ENCODE assay signal across 8 cellular contexts in the genomic region with DNA sequence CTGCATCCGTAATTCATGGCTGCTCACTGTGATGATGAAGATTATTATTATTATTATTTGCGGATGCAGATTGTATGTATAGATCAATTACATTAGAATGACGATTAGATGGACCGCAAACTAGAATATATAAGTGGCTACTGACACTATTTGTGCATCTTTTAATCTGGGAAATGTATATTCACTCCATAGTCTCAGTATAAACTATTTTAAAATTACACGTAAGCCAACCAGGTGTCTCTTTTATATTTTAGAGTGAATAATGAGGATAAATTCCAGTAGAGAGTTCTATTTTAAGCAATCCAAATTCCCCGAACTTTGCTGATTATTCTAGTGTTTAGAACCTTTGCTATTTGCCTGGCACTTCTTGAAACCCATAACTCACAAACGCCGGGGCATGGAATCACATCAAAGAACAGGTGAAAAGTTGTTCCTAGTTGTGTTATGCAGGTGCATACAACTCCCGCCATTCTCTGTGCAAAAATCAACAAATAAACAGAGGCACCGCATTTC. TPM values are rescaled to one million over a fixed set of nuclear protein-coding genes. Genes with fewer than 3 reads are reported as not detected.
DNase-seq lines count a peak whose midpoint lies in the region; ATAC-seq and TF ChIP-seq lines count a peak whose summit lies in the region.

No MANE protein-coding gene starts in this region.

- in situ Hi-C loops in GM13977 (cut with MboI; ENCODE audit: low pct_unique_long_range_greater_than_20kb, low sequenced_read_pairs, unreplicated experiment), result no loop called here

- H3K27ac ChIP-seq in BLaER1 treated with 17β-estradiol and CSF1 and Interleukin-3, amounts not matched to agents 10 nM and 100 nM, result peak overlapping the region in 9 of 11 experiments; percentile 24 to 99 (median 97); a peak in 15 of 22 replicates
- H3K27ac ChIP-seq in colonic mucosa (peak overlapping the region; percentile 86), neural cell (ENCODE audit: low read length) (peak overlapping the region; percentile 5)

- H3F3A ChIP-seq in Loucy (ENCODE audit: low read depth) (no peaks in the 10 kb centered on the region), neural cell (ENCODE audit: insufficient read depth, low read length, poor library complexity, severe bottlenecking) (no peaks in the 10 kb centered on the region)

- H3K36me3 ChIP-seq in BLaER1 treated with 17β-estradiol and CSF1 and Interleukin-3, amounts not matched to agents 10 nM and 100 nM, result peaks cover 16 to 36% (median 22%) of the 10 kb centered on the region in 11 experiments
- H3K36me3 ChIP-seq in Loucy (ENCODE audit: insufficient read depth, low read length) (peaks cover 12% of the 10 kb centered on the region), colonic mucosa (no peaks in the 10 kb centered on the region), neural cell (ENCODE audit: insufficient read depth, low read length) (peaks cover 7% of the 10 kb centered on the region)

- TF ChIP-seq RAD21 in neural cell (conservative IDR thresholded peaks at IDR 0.05), result no peak

- H2AFZ ChIP-seq in Loucy (ENCODE audit: low read length) (peak overlapping the region; percentile 95), neural cell (ENCODE audit: low read depth, low read length) (peak overlapping the region; percentile 84)

- ATAC-seq in HG03039 (IDR thresholded peaks at IDR 0.05; ENCODE audit: unreplicated experiment), result no peak
- ATAC-seq in GM19023 (IDR thresholded peaks at IDR 0.05; ENCODE audit: unreplicated experiment), result no peak

- H3K79me2 ChIP-seq in Loucy (ENCODE audit: insufficient read depth, low read length), result peaks cover 48% of the 10 kb centered on the region
- H3K79me2 ChIP-seq in neural cell (replicated peaks; ENCODE audit: insufficient read depth, low read length), result peaks cover 25% of the 10 kb centered on the region

- H3K9me2 ChIP-seq in Loucy (replicated peaks; ENCODE audit: low read depth, low read length) (no peaks in the 10 kb centered on the region), neural cell (ENCODE audit: insufficient read depth, low read length) (no peaks in the 10 kb centered on the region)

- peak overlapping the region; percentile 54 to 86 (median 74) for H3K4me2 ChIP-seq in BLaER1 treated with 17β-estradiol and CSF1 and Interleukin-3, amounts not matched to agents 10 nM and 100 nM
- H3K4me2 ChIP-seq in Loucy (ENCODE audit: low read depth, low read length, poor library complexity, severe bottlenecking), result peak overlapping the region; percentile 90
- peak overlapping the region; percentile 83 for H3K4me2 ChIP-seq in neural cell (ENCODE audit: low read length)

- H4K20me1 ChIP-seq in BLaER1 treated with 17β-estradiol and CSF1 and Interleukin-3, amounts not matched to agents 10 nM and 100 nM, result peaks cover 0 to 33% (median 13%) of the 10 kb centered on the region in 11 experiments; a peak in 14 of 22 replicates
- H4K20me1 ChIP-seq in Loucy (ENCODE audit: insufficient read depth, low read length, poor library complexity, severe bottlenecking), result peaks cover 25% of the 10 kb centered on the region
- H4K20me1 ChIP-seq in neural cell (ENCODE audit: insufficient read depth), result no peaks in the 10 kb centered on the region

- H3K9me3 ChIP-seq in BLaER1 treated with 17β-estradiol and CSF1 and Interleukin-3, amounts not matched to agents 10 nM and 100 nM (replicated peaks in 1 of 11), result no peaks in the 10 kb centered on the region
- H3K9me3 ChIP-seq in Loucy (ENCODE audit: insufficient read depth, low read depth, low read length) (no peaks in the 10 kb centered on the region), colonic mucosa (no peaks in the 10 kb centered on the region), neural cell (ENCODE audit: low read length) (no peaks in the 10 kb centered on the region)

- intact Hi-C loops in colonic mucosa (cut with DNase I), result no loop called here

- DNase-seq in colonic mucosa (no peak), GM13977 (ENCODE audit: low spot score) (no peak), occipital lobe (lab: John Stamatoyannopoulos, UW) (no peak)

- no peak for TF ChIP-seq EP300 in neural cell (conservative IDR thresholded peaks at IDR 0.05; ENCODE audit: poor library complexity, severe bottlenecking)

- H3K9ac ChIP-seq in BLaER1 treated with 17β-estradiol and CSF1 and Interleukin-3, amounts not matched to agents 10 nM and 100 nM, result peak overlapping the region; percentile 69 to 98 (median 96); a peak in 21 of 22 replicates
- peak overlapping the region; percentile 89 for H3K9ac ChIP-seq in Loucy (ENCODE audit: low read depth, low read length, poor library complexity, severe bottlenecking)
- H3K9ac ChIP-seq in colonic mucosa (ENCODE audit: low read depth in 2 of 2, low read length in 2 of 2), result peak overlapping the region; percentile 36 to 91
- peak overlapping the region; percentile 43 for H3K9ac ChIP-seq in neural cell (ENCODE audit: low read length)

- TF ChIP-seq CTCF in Loucy (conservative IDR thresholded peaks at IDR 0.05; ENCODE audit: low read length) (no peak), colonic mucosa (IDR thresholded peaks at IDR 0.05) (no peak), neural cell (IDR thresholded peaks at IDR 0.05; ENCODE audit: poor library complexity, severe bottlenecking) (no peak), GM13977 (IDR thresholded peaks at IDR 0.05; ENCODE audit: extremely low read depth, insufficient read depth, missing control alignments) (no peak)

- H3K4me3 ChIP-seq in BLaER1 treated with 17β-estradiol and CSF1 and Interleukin-3, amounts not matched to agents 10 nM and 100 nM, result peak overlapping the region; percentile 65 to 84 (median 76)
- peak overlapping the region; percentile 95 for H3K4me3 ChIP-seq in Loucy (ENCODE audit: low read length, poor library complexity, severe bottlenecking)
- H3K4me3 ChIP-seq in colonic mucosa, result peak overlapping the region; percentile 41
- peak overlapping the region; percentile 86 for H3K4me3 ChIP-seq in neural cell (ENCODE audit: low read length)

- peaks cover 12 to 25% (median 19%) of the 10 kb centered on the region in 10 experiments for H3K4me1 ChIP-seq in BLaER1 treated with 17β-estradiol and CSF1 and Interleukin-3, amounts not matched to agents 10 nM and 100 nM
- H3K4me1 ChIP-seq in Loucy (ENCODE audit: insufficient read depth, low read length, poor library complexity, severe bottlenecking) (peaks cover 41% of the 10 kb centered on the region), colonic mucosa (no peaks in the 10 kb centered on the region)

- no peaks in the 10 kb centered on the region for H3K27me3 ChIP-seq in BLaER1 treated with 17β-estradiol and CSF1 and Interleukin-3, amounts not matched to agents 10 nM and 100 nM
- no peaks in the 10 kb centered on the region for H3K27me3 ChIP-seq in Loucy (ENCODE audit: insufficient read depth, low read length, poor library complexity, severe bottlenecking)
- H3K27me3 ChIP-seq in colonic mucosa, result no peaks in the 10 kb centered on the region
- H3K27me3 ChIP-seq in neural cell (ENCODE audit: insufficient read depth, low read depth, low read length), result no peaks in the 10 kb centered on the region

TF ChIP-seq in neural cell, 6 proteins besides CTCF, POLR2A, EP300 and RAD21:
- TF ChIP-seq POLR2AphosphoS5 (IDR thresholded peaks at IDR 0.05) (no peak), EZH2 (IDR thresholded peaks at IDR 0.05; ENCODE audit: borderline replicate concordance, insufficient read depth, low read length, poor library complexity, severe bottlenecking) (no peak), TAF1 (IDR thresholded peaks at IDR 0.05; ENCODE audit: low read depth) (no peak), MXI1 (conservative IDR thresholded peaks at IDR 0.05; ENCODE audit: poor library complexity, severe bottlenecking) (peak; percentile 52), SMC3 (conservative IDR thresholded peaks at IDR 0.05; ENCODE audit: poor library complexity) (no peak)
- TF ChIP-seq, protein P1, sequence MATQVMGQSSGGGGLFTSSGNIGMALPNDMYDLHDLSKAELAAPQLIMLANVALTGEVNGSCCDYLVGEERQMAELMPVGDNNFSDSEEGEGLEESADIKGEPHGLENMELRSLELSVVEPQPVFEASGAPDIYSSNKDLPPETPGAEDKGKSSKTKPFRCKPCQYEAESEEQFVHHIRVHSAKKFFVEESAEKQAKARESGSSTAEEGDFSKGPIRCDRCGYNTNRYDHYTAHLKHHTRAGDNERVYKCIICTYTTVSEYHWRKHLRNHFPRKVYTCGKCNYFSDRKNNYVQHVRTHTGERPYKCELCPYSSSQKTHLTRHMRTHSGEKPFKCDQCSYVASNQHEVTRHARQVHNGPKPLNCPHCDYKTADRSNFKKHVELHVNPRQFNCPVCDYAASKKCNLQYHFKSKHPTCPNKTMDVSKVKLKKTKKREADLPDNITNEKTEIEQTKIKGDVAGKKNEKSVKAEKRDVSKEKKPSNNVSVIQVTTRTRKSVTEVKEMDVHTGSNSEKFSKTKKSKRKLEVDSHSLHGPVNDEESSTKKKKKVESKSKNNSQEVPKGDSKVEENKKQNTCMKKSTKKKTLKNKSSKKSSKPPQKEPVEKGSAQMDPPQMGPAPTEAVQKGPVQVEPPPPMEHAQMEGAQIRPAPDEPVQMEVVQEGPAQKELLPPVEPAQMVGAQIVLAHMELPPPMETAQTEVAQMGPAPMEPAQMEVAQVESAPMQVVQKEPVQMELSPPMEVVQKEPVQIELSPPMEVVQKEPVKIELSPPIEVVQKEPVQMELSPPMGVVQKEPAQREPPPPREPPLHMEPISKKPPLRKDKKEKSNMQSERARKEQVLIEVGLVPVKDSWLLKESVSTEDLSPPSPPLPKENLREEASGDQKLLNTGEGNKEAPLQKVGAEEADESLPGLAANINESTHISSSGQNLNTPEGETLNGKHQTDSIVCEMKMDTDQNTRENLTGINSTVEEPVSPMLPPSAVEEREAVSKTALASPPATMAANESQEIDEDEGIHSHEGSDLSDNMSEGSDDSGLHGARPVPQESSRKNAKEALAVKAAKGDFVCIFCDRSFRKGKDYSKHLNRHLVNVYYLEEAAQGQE (IDR thresholded peaks at IDR 0.05; ENCODE audit: borderline replicate concordance), result no peak

RNA-seq across cellular contexts. Expression of a gene that starts 0.5 kb away (rescaled TPM):
- 10 to 100 TPM; 12.7 to 13.6 TPM for total RNA-seq in colonic mucosa
- 19.4 and 19.7 TPM in 2 replicates for polyA plus RNA-seq in neural cell
- 31.9 and 41.9 TPM in 2 replicates for polyA minus RNA-seq in neural cell
- 32.4 TPM for total RNA-seq in occipital lobe

RNA-seq across cellular contexts. Expression of a gene that starts 38.4 kb away (rescaled TPM):
- total RNA-seq in colonic mucosa (10 to 100 TPM in 1 of 2 donors, 1 to 10 TPM in 1; 4.0 to 15.9 TPM), occipital lobe (3.9 TPM)
- not detected in 2 replicates for polyA plus RNA-seq in neural cell
- 0.12 TPM in 1 of 2 replicates, not detected in the other for polyA minus RNA-seq in neural cell

Comparison
In these comparisons a context has a peak if more than half of its experiments do, and no peak if none do; other contexts are left out.
1. H3K27ac ChIP-seq: peak in every context shown above with its lines; median percentile 97 in BLaER1 treated with 17β-estradiol and CSF1 and Interleukin-3, amounts not matched to agents 10 nM and 100 nM; 86 in colonic mucosa; 5 in neural cell.
2. H3K4me3 ChIP-seq: peak in every context shown above with its lines; median percentile 95 in Loucy; 86 in neural cell; 76 in BLaER1 treated with 17β-estradiol and CSF1 and Interleukin-3, amounts not matched to agents 10 nM and 100 nM; 41 in colonic mucosa.
3. H3K9ac ChIP-seq: peak in every context shown above with its lines; median percentile 96 in BLaER1 treated with 17β-estradiol and CSF1 and Interleukin-3, amounts not matched to agents 10 nM and 100 nM; 89 in Loucy; 64 in colonic mucosa; 43 in neural cell.